In genomic region chr1:242245255-242245654, GRCh38 we compare ENCODE assay signal across 1 cellular context.
TF ChIP-seq lines count a peak whose summit lies in the region.

No MANE protein-coding gene starts in this region.

TF ChIP-seq in GM23338, 12 proteins besides CTCF, POLR2A, EP300 and RAD21 (continued from another document):
- TF ChIP-seq EZH2phosphoT487 (IDR thresholded peaks at IDR 0.05; ENCODE audit: unreplicated experiment) (no peak), POLR2AphosphoS5 (IDR thresholded peaks at IDR 0.05; ENCODE audit: low read depth) (no peak), STAT1 (IDR thresholded peaks at IDR 0.05; ENCODE audit: unreplicated experiment) (no peak), REST (IDR thresholded peaks at IDR 0.05; ENCODE audit: unreplicated experiment) (no peak)
TF ChIP-seq in GM23338: peak in this region for 0.
